Comparison of ENCODE assay signal across 8 cellular contexts in the genomic region with DNA sequence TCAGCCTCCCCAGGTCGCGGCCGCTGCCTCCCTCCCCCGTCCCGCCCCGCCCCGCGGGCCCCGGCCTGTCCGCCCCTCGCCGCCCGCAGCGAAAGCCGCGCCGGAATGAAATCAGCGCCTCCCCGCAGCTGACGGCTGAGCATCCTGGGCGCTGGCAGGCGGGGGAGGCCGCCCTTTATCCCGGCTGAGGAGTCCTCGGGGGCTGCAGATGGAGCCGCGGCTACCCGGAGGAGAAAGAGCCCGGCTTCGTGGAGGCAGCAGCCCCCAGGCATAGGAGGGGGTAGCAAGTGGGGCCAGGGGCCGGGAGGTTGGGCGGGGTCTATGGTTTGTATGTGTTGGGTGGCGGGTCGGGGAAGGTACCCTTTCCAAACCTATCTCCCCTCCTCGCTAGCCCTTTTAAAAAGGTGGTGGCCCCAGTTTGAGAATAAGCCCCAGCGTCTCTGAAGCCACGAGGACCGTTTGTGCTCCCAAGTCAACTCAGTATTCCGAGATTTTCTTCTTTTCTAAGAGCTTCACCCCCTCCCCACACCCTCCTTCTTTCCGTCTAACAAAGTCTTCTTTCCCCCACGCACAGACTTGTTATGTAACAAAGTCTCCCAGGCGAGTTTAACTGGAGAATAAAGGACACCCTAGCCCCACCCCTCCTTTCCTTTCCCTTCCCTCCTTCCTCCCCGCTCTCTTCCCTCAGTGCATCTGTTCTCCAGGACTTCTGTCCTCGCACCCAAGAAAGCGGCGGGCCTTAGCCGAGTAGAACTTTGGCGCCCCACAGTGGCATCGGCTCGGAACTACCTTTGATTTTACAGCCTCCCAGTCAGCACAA. TPM values are rescaled to one million over a fixed set of nuclear protein-coding genes. Genes with fewer than 3 reads are reported as not detected.
DNase-seq lines count a peak whose midpoint lies in the region; ATAC-seq and TF ChIP-seq lines count a peak whose summit lies in the region.

No MANE protein-coding gene starts in this region.

- H3K36me3 Mint-ChIP-seq in chondrocyte (ENCODE audit: low read depth), result peaks cover 3% of the 10 kb centered on the region

- TF ChIP-seq CTCF in chondrocyte (IDR thresholded peaks at IDR 0.05), result peak; percentile 93

- DNase-seq in AML-193 (lab: John Stamatoyannopoulos, UW), result peak; percentile 56 to 73
- peak; percentile 65 for DNase-seq in NCI-H2196 treated with DMSO at 0.1 percent for 48 hours (lab: John Stamatoyannopoulos, UW; ENCODE audit: unreplicated experiment)
- peak; percentile 31 for DNase-seq in activated CD4-positive, CD25-positive, alpha-beta regulatory T cell treated with anti-CD3 and anti-CD28 coated beads, Interleukin-2, amount 50 U/mL, for 16 hours (ENCODE audit: low read depth, low spot score)
- DNase-seq in chondrocyte (ENCODE audit: low spot score), result no peak
- DNase-seq in kidney glomerular epithelial cell (lab: John Stamatoyannopoulos, UW), result peak; percentile 66
- DNase-seq in stimulated activated CD4-positive, alpha-beta T cell treated with anti-CD3 and anti-CD28 coated beads, Interleukin-1b, Interleukin-23, amount 100 ng/mL, for 48 hours, result peak; percentile 63

- H3K27ac Mint-ChIP-seq in chondrocyte (ENCODE audit: unreplicated experiment), result no peak overlapping the region

- peaks cover 64% of the 10 kb centered on the region for H3K27me3 Mint-ChIP-seq in chondrocyte (ENCODE audit: low read depth)

- no peaks in the 10 kb centered on the region for H3K9me3 Mint-ChIP-seq in chondrocyte (ENCODE audit: low read depth)

- peaks cover 14% of the 10 kb centered on the region for H3K4me1 Mint-ChIP-seq in chondrocyte (ENCODE audit: low read depth)

- ATAC-seq in GM18870 (IDR thresholded peaks at IDR 0.05; ENCODE audit: unreplicated experiment), result peak; percentile 54
- ATAC-seq in HG03139 (IDR thresholded peaks at IDR 0.05; ENCODE audit: unreplicated experiment), result peak; percentile 44

- peak overlapping the region; percentile 66 for H3K4me3 Mint-ChIP-seq in chondrocyte (ENCODE audit: unreplicated experiment)

RNA-seq across cellular contexts. Expression of a gene that starts 11.0 kb away (rescaled TPM):
- total RNA-seq in chondrocyte, result 0.05 TPM in 1 of 3 replicates, not detected in the others
